Comparison of ENCODE assay signal across 1 cellular context in genomic region chr9:88533951-88534455, GRCh38.
TF ChIP-seq lines count a peak whose summit lies in the region.

No MANE protein-coding gene starts in this region.

TF ChIP-seq in H1, 55 proteins besides CTCF, POLR2A, EP300 and RAD21 (continued from another document):
- TF ChIP-seq HDAC2 (IDR thresholded peaks at IDR 0.05; ENCODE audit: borderline replicate concordance in 1 of 2, low read depth in 2 of 2, low read length in 2 of 2) (peak in 1 of 2 experiments; percentile 68; a peak in 1 of 4 replicates), SIRT6 (IDR thresholded peaks at IDR 0.05; ENCODE audit: low read length) (no peak), BACH1 (IDR thresholded peaks at IDR 0.05; ENCODE audit: low read length) (no peak), KDM5A (IDR thresholded peaks at IDR 0.05; ENCODE audit: low read length) (no peak), TBP (IDR thresholded peaks at IDR 0.05; ENCODE audit: low read depth, low read length) (0 out of 2 replicates have a peak, but pooled peaks have one; percentile 21), TAF1 (IDR thresholded peaks at IDR 0.05; ENCODE audit: low read depth, low read length) (no peak), E2F6 (IDR thresholded peaks at IDR 0.05) (peak; percentile 33; the same call in 1 of the 2 replicates), BCL11A (IDR thresholded peaks at IDR 0.05; ENCODE audit: low read depth in 2 of 2, low read length in 2 of 2) (no peak)
